In genomic region chr2:217095511-217096205, GRCh38 we compare ENCODE assay signal across 1 cellular context.
TF ChIP-seq lines count a peak whose summit lies in the region.

No MANE protein-coding gene starts in this region.

TF ChIP-seq in SK-N-SH treated with all-trans-retinoic acid at 6 μM for 48 hours, 23 proteins besides CTCF, POLR2A, EP300 and RAD21 (continued from another document):
- TF ChIP-seq TCF4 (CRISPR knock-in tag; IDR thresholded peaks at IDR 0.05; ENCODE audit: borderline replicate concordance) = no peak
- TF ChIP-seq ZC3H10 (CRISPR knock-in tag; IDR thresholded peaks at IDR 0.05) = no peak
- TF ChIP-seq GLIS3 (CRISPR knock-in tag; IDR thresholded peaks at IDR 0.05) = no peak
- TF ChIP-seq ESRRG (CRISPR knock-in tag; IDR thresholded peaks at IDR 0.05) = no peak
- no peak for TF ChIP-seq TOX (CRISPR knock-in tag; IDR thresholded peaks at IDR 0.05; ENCODE audit: borderline replicate concordance)
